15 cellular contexts compared by ENCODE assay signal in genomic region chr4:99324978-99325377, GRCh38. TPM values are rescaled to one million over a fixed set of nuclear protein-coding genes. Genes with fewer than 3 reads are reported as not detected.
DNase-seq lines count a peak whose midpoint lies in the region; ATAC-seq and TF ChIP-seq lines count a peak whose summit lies in the region.
"Had no signal": no experiment of that assay in that cellular context is flagged by ENCODE, and none has a peak within 500 bp of the region (broad histone marks: within the 10 kb centered on the region; RNA-seq: fewer than 3 reads in every experiment).

No MANE protein-coding gene starts in this region.

- H3K9me3 ChIP-seq in muscle layer of colon (ENCODE audit: low read length) (no peaks in the 10 kb centered on the region), upper lobe of left lung (no peaks in the 10 kb centered on the region)
- H3K9me3 ChIP-seq: HAP-1 had no signal

- ATAC-seq in upper lobe of left lung (ENCODE audit: low FRiP score in 2 of 2) = peak; percentile 58 to 84
- no peak for ATAC-seq in HG02763 (IDR thresholded peaks at IDR 0.05; ENCODE audit: unreplicated experiment)

- H3K36me3 ChIP-seq in muscle layer of colon (ENCODE audit: insufficient read depth, low read length) (no peaks in the 10 kb centered on the region), upper lobe of left lung (no peaks in the 10 kb centered on the region)
- H3K36me3 ChIP-seq: HAP-1 had no signal

- H3K4me1 ChIP-seq in muscle layer of colon (ENCODE audit: insufficient read depth, low read length) = peaks cover 32% of the 10 kb centered on the region
- H3K4me1 ChIP-seq in upper lobe of left lung = peaks cover 0 to 16% (median 8%) of the 10 kb centered on the region in 4 donors
- H3K4me1 ChIP-seq: HAP-1 had no signal

- TF ChIP-seq POLR2A in upper lobe of left lung (IDR thresholded peaks at IDR 0.05) = no peak

- DNase-seq in RPMI7951 (ENCODE audit: low read depth) (peak; percentile 11), fibroblast of peridontal ligament (ENCODE audit: extremely low read depth) (peak; percentile 99), upper lobe of left lung (peak in 1 of 2 donors; percentile 56), SKM-1 treated with dmso at 0.1 percent for 144 hours (lab: John Stamatoyannopoulos, UW; ENCODE audit: unreplicated experiment) (no peak), NCI-H1694 treated with DMSO at 0.1 percent for 48 hours (lab: John Stamatoyannopoulos, UW) (no peak), glutamatergic neuron (no peak)
- DNase-seq: activated B cell treated with CpG ODN at 0.5 μM for 24 hours; activated gamma-delta T cell; kidney; NCI-H1436; stimulated activated CD4-positive, alpha-beta T cell treated with anti-CD3 and anti-CD28 coated beads, Interleukin-15, amount 100 ng/mL, for 24 hours; stimulated activated naive CD4-positive, alpha-beta T cell had no signal

- H3K4me3 ChIP-seq in muscle layer of colon (ENCODE audit: low read depth in 1 of 2, low read length in 2 of 2) (no peak overlapping the region), upper lobe of left lung (no peak overlapping the region)
- H3K4me3 ChIP-seq: HAP-1 had no signal

- H3K27me3 ChIP-seq in muscle layer of colon (ENCODE audit: control insufficient read depth in 1 of 2, insufficient read depth in 2 of 2, low read length in 2 of 2) (no peaks in the 10 kb centered on the region), upper lobe of left lung (no peaks in the 10 kb centered on the region)

- WGBS in upper lobe of left lung, 2 donors = 33 to 40% methylated on average over 3 of the region's 3 CpGs

- H3K27ac Mint-ChIP-seq in glutamatergic neuron (ENCODE audit: unreplicated experiment) = no peak overlapping the region
- H3K27ac Mint-ChIP-seq: activated B cell treated with CpG ODN at 0.5 μM for 24 hours had no signal

- H3K9ac ChIP-seq in muscle layer of colon (ENCODE audit: low read length) = no peak overlapping the region

- no peaks in the 10 kb centered on the region for H3K9me3 Mint-ChIP-seq in glutamatergic neuron (ENCODE audit: unreplicated experiment)

- H3K27ac ChIP-seq in muscle layer of colon (ENCODE audit: low read depth, low read length) (peak overlapping the region; percentile 73), upper lobe of left lung (peak overlapping the region in 3 of 4 donors; percentile 55 to 74 (median 72))

- TF ChIP-seq EP300 in upper lobe of left lung (IDR thresholded peaks at IDR 0.05) = peak in 2 of 4 donors; percentile 65 to 69

- no peak overlapping the region for H3K4me3 Mint-ChIP-seq in glutamatergic neuron (ENCODE audit: unreplicated experiment)
- H3K4me3 Mint-ChIP-seq: activated B cell treated with CpG ODN at 0.5 μM for 24 hours had no signal

- TF ChIP-seq CTCF in upper lobe of left lung (IDR thresholded peaks at IDR 0.05) = no peak
- no peak for TF ChIP-seq CTCF in glutamatergic neuron (IDR thresholded peaks at IDR 0.05; ENCODE audit: partially characterized antibody, unreplicated experiment)

- H3K27me3 Mint-ChIP-seq in glutamatergic neuron (ENCODE audit: unreplicated experiment) = peaks cover 2% of the 10 kb centered on the region
- H3K27me3 Mint-ChIP-seq: activated B cell treated with CpG ODN at 0.5 μM for 24 hours had no signal

- H3K4me1 Mint-ChIP-seq in glutamatergic neuron (ENCODE audit: low read depth, unreplicated experiment) = no peaks in the 10 kb centered on the region
- H3K4me1 Mint-ChIP-seq: activated B cell treated with CpG ODN at 0.5 μM for 24 hours had no signal

- no peaks in the 10 kb centered on the region for H3K36me3 Mint-ChIP-seq in glutamatergic neuron (ENCODE audit: unreplicated experiment)

RNA-seq across cellular contexts. Expression of gene ADH1B, which starts 3.8 kb away (rescaled TPM):
- not detected in 2 replicates for total RNA-seq in RPMI7951 (2014; rRNA removed; shearing (Covaris generic))
- total RNA-seq in upper lobe of left lung = 100 to 1,000 TPM; 126 to 887 (median 394) TPM
- not detected for total RNA-seq in glutamatergic neuron (ENCODE audit: unreplicated experiment)
- total RNA-seq: activated B cell treated with CpG ODN at 0.5 μM for 24 hours had no signal

RNA-seq across cellular contexts. Expression of gene ADH1C, which starts 27.6 kb away (rescaled TPM):
- 0.29 and 0.48 TPM in 2 replicates for total RNA-seq in RPMI7951 (2014; rRNA removed; shearing (Covaris generic))
- 10 to 100 TPM in 2 of 6 donors, 1 to 10 TPM in 4; 2.0 to 57.7 (median 7.6) TPM for total RNA-seq in upper lobe of left lung
- not detected for total RNA-seq in glutamatergic neuron (ENCODE audit: unreplicated experiment)
- total RNA-seq: activated B cell treated with CpG ODN at 0.5 μM for 24 hours had no signal

RNA-seq across cellular contexts. Expression of gene ADH1A, which starts 34.2 kb away (rescaled TPM):
- not detected in 2 replicates for total RNA-seq in RPMI7951 (2014; rRNA removed; shearing (Covaris generic))
- 1 to 10 TPM in 2 of 6 donors, not detected in 4; 1.9 to 3.4 TPM for total RNA-seq in upper lobe of left lung
- total RNA-seq in glutamatergic neuron (ENCODE audit: unreplicated experiment) = not detected
- total RNA-seq: activated B cell treated with CpG ODN at 0.5 μM for 24 hours had no signal

Comparison
In these comparisons a context has a peak if more than half of its experiments do, and no peak if none do; other contexts are left out.
1. DNase-seq: peak in RPMI7951 (single experiment) and fibroblast of peridontal ligament (single experiment); none in SKM-1 treated with dmso at 0.1 percent for 144 hours (single experiment), NCI-H1694 treated with DMSO at 0.1 percent for 48 hours (single experiment) and glutamatergic neuron (single experiment).
2. RNA of gene ADH1B, which starts 3.8 kb away (total RNA-seq): 126 to 887 TPM in upper lobe of left lung; not detected in RPMI7951 and not detected in glutamatergic neuron (single experiment); every median in the first group is over 100 times any median in the second.